8 cellular contexts compared by ENCODE assay signal in the genomic region with DNA sequence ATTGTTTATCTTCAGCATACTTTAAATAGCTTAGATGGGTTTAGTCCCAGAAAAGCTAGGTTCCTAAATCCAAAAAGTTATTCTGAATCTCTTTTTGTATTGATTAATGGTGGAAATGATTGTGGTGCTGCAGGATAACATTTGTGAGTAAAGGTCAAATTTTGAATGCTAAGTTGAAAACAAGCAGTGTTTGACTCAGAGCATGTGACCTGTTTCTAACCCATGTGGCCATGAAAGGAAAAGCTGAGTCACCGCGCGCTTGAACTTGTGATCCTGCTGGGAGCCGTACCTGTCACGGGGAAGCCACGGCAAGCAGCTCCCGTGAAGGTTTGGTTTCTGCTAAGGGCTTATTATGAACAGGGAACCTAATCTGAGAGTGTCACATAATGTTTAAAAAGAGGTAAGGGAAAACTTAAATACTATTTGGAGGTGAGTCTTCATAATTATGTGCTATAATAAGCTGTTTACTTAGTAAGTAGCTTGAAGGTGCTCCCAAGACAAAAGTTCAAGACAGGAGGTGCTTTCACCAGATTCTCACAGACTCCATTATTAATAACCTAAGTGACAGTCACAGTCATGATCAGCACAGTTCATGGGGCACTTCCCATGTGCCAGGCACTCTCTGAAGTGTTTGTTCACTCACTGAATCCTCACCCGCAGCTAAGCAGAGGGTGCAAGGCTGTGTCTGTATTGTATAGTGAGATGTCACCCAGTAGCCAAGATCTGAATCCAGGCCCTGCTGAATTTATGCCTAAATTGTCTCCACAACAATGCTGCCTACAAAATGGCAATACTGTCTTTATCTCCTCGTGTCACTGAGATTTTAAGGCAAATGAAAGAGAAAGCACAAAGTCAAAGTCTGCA.
DNase-seq lines count a peak whose midpoint lies in the region; ATAC-seq and TF ChIP-seq lines count a peak whose summit lies in the region.

No MANE protein-coding gene starts in this region.

- peak overlapping the region; percentile 26 to 41 (median 33) for H3K4me3 ChIP-seq in esophagus muscularis mucosa

- no peak for TF ChIP-seq CTCF in esophagus muscularis mucosa (IDR thresholded peaks at IDR 0.05)

- POLR2A ChIA-PET in naive thymus-derived CD8-positive, alpha-beta T cell (lab: Charles Lee): no interaction called here

- H3K4me3 Mint-ChIP-seq in naive thymus-derived CD8-positive, alpha-beta T cell: peak overlapping the region; percentile 25 to 73 (median 62)
- H3K4me3 Mint-ChIP-seq in stimulated activated naive B cell treated with anti-CD40 and anti-IgM and Interleukin-4, amounts not matched to agents 10 μg/mL and 1 μg/mL and 100 μg/mL, for 72 hours: peak overlapping the region; percentile 78 to 84

- 21% methylated on average over 9 of the region's 9 CpGs for WGBS in esophagus muscularis mucosa

- DNase-seq in NCI-H1417 (lab: John Stamatoyannopoulos, UW) (peak; percentile 38 to 77 (median 47)), NCI-H1417 treated with DMSO at 0.1 percent for 48 hours (lab: John Stamatoyannopoulos, UW) (no peak), NCI-H345 treated with DMSO at 0.1 percent for 48 hours (lab: John Stamatoyannopoulos, UW; ENCODE audit: unreplicated experiment) (peak; percentile 61), esophagus muscularis mucosa (ENCODE audit: extremely low spot score) (peak; percentile 96)
- DNase-seq in activated CD8-positive, alpha-beta memory T cell treated with anti-CD3 and anti-CD28 coated beads, Interleukin-2, amount 50 U/mL, for 24 hours (ENCODE audit: extremely low read depth): peak; percentile 57
- DNase-seq in naive thymus-derived CD8-positive, alpha-beta T cell: peak in 2 of 10 donors; percentile 8 to 51
- DNase-seq in stimulated activated naive B cell treated with anti-CD40 and anti-IgM and Interleukin-4, amounts not matched to agents 10 μg/mL and 1 μg/mL and 100 μg/mL, for 72 hours: peak; percentile 57

- intact Hi-C loops in esophagus muscularis mucosa (cut with DNase I): loop anchor here (5.0 kb wide), 1 partner anchor 1191 kb away; no protein-coding TSS in a partner anchor

- no peaks in the 10 kb centered on the region for H3K9me3 Mint-ChIP-seq in naive thymus-derived CD8-positive, alpha-beta T cell
- H3K9me3 Mint-ChIP-seq in stimulated activated naive B cell treated with anti-CD40 and anti-IgM and Interleukin-4, amounts not matched to agents 10 μg/mL and 1 μg/mL and 100 μg/mL, for 72 hours: no peaks in the 10 kb centered on the region

- no peaks in the 10 kb centered on the region for H3K36me3 Mint-ChIP-seq in naive thymus-derived CD8-positive, alpha-beta T cell
- H3K36me3 Mint-ChIP-seq in stimulated activated naive B cell treated with anti-CD40 and anti-IgM and Interleukin-4, amounts not matched to agents 10 μg/mL and 1 μg/mL and 100 μg/mL, for 72 hours: no peaks in the 10 kb centered on the region

- H3K9me3 ChIP-seq in esophagus muscularis mucosa: no peaks in the 10 kb centered on the region

- peaks cover 9 to 52% (median 38%) of the 10 kb centered on the region in 4 donors for H3K4me1 ChIP-seq in esophagus muscularis mucosa

- H3K27ac Mint-ChIP-seq in naive thymus-derived CD8-positive, alpha-beta T cell: peak overlapping the region in 4 of 10 donors; percentile 23 to 79 (median 36)
- H3K27ac Mint-ChIP-seq in stimulated activated naive B cell treated with anti-CD40 and anti-IgM and Interleukin-4, amounts not matched to agents 10 μg/mL and 1 μg/mL and 100 μg/mL, for 72 hours: peak overlapping the region; percentile 92

- H3K36me3 ChIP-seq in esophagus muscularis mucosa: no peaks in the 10 kb centered on the region

- peaks cover 9 to 18% (median 15%) of the 10 kb centered on the region in 4 donors for H3K4me1 Mint-ChIP-seq in naive thymus-derived CD8-positive, alpha-beta T cell
- H3K4me1 Mint-ChIP-seq in stimulated activated naive B cell treated with anti-CD40 and anti-IgM and Interleukin-4, amounts not matched to agents 10 μg/mL and 1 μg/mL and 100 μg/mL, for 72 hours: peaks cover 6 to 22% of the 10 kb centered on the region in 2 donors

- H3K27me3 Mint-ChIP-seq in naive thymus-derived CD8-positive, alpha-beta T cell: peaks cover 2 to 15% (median 9%) of the 10 kb centered on the region in 5 donors
- peaks cover 10% of the 10 kb centered on the region in 2 donors for H3K27me3 Mint-ChIP-seq in stimulated activated naive B cell treated with anti-CD40 and anti-IgM and Interleukin-4, amounts not matched to agents 10 μg/mL and 1 μg/mL and 100 μg/mL, for 72 hours

- no peak for TF ChIP-seq POLR2A in esophagus muscularis mucosa (IDR thresholded peaks at IDR 0.05; ENCODE audit: low read depth)

- H3K27me3 ChIP-seq in esophagus muscularis mucosa: no peaks in the 10 kb centered on the region

- peak overlapping the region; percentile 81 to 88 (median 85) for H3K27ac ChIP-seq in esophagus muscularis mucosa (replicated peaks in 1 of 4)

- ATAC-seq in HG02870 (IDR thresholded peaks at IDR 0.05; ENCODE audit: unreplicated experiment): peak; percentile 95
- ATAC-seq in naive thymus-derived CD8-positive, alpha-beta T cell: peak; percentile 51 to 77
- peak; percentile 95 to 96 for ATAC-seq in stimulated activated naive B cell treated with anti-CD40 and anti-IgM and Interleukin-4, amounts not matched to agents 10 μg/mL and 1 μg/mL and 100 μg/mL, for 72 hours (replicated peaks)

- peak; percentile 31 for TF ChIP-seq EP300 in esophagus muscularis mucosa (IDR thresholded peaks at IDR 0.05)
